In genomic region chr13:98556968-98557591, GRCh38 we compare ENCODE assay signal across 1 cellular context.
TF ChIP-seq lines count a peak whose summit lies in the region.

No MANE protein-coding gene starts in this region.

TF ChIP-seq in K562, 482 proteins besides CTCF, POLR2A, EP300 and RAD21 (continued from another document):
- TF ChIP-seq, protein P1, sequence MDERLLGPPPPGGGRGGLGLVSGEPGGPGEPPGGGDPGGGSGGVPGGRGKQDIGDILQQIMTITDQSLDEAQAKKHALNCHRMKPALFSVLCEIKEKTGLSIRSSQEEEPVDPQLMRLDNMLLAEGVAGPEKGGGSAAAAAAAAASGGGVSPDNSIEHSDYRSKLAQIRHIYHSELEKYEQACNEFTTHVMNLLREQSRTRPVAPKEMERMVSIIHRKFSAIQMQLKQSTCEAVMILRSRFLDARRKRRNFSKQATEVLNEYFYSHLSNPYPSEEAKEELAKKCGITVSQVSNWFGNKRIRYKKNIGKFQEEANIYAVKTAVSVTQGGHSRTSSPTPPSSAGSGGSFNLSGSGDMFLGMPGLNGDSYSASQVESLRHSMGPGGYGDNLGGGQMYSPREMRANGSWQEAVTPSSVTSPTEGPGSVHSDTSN (CRISPR knock-in tag; IDR thresholded peaks at IDR 0.05; ENCODE audit: low read depth), result no peak
- TF ChIP-seq, protein P1 (tag; conservative IDR thresholded peaks at IDR 0.05; ENCODE audit: low read depth), result no peak
- TF ChIP-seq E4F1 (CRISPR knock-in tag; IDR thresholded peaks at IDR 0.05; ENCODE audit: borderline replicate concordance), result no peak
- TF ChIP-seq JUN (IDR thresholded peaks at IDR 0.05; ENCODE audit: borderline replicate concordance, low read depth, low read length), result no peak
- TF ChIP-seq JUN (CRISPR knock-in tag; IDR thresholded peaks at IDR 0.05; ENCODE audit: borderline replicate concordance), result no peak
- TF ChIP-seq POU5F1 (IDR thresholded peaks at IDR 0.05; ENCODE audit: borderline replicate concordance, low read depth, low read length, partially characterized antibody), result no peak
- peak; percentile 38; the same call in 1 of the 2 replicates for TF ChIP-seq EGR1 (conservative IDR thresholded peaks at IDR 0.05)
